ENCODE assay signal across 14 cellular contexts in the genomic region with DNA sequence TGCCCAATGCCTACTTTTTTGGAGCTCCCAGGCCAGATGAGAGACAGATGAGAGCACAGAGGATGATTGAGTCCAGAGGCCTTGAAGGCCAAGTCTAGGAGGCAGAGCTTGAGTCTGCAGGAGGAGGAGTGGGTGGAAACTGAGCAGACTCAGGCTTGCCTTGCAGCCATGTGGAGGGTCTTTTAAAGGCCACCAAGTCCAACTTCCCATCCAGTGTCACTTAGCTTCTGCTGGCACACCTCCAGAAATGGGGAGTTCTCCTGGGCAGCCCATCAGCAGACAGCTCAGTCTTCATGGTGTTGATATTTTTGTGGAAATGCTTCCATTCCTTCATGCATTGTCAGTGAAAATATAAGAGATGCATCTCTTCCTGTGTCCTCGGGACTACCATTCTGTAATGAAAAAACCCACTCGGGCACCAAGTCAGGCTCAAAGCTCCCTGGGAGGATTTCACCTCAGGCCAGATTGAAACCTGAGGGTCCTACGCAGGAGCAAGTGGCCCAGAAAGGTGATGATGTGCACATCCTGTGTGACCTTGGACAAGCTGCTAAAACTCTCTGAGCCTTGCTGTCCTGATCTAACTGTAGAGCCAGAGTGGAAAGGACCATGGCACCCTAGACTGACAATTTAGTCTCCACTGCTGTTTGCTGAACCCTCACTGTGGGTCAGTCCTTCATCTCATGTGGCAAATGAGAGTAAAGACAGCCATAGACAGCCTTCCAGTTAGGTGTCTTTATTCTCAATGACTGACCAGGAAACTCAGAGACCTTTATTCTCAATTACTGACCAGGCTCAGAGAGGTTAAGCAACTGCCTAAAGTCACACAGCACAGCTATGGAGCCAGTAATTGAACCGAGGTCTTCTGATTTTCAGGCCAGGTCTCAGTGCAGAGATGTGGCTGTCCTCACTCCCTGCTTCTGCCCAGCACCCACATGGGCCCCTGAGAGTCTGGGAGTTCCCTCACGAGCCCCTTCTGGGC. TPM values are rescaled to one million over a fixed set of nuclear protein-coding genes. Genes with fewer than 3 reads are reported as not detected.
DNase-seq lines count a peak whose midpoint lies in the region; ATAC-seq and TF ChIP-seq lines count a peak whose summit lies in the region.
"Had no signal": no experiment of that assay in that cellular context is flagged by ENCODE, and none has a peak within 500 bp of the region (broad histone marks: within the 10 kb centered on the region; RNA-seq: fewer than 3 reads in every experiment).

No MANE protein-coding gene starts in this region.

- TF ChIP-seq POLR2A in thyroid gland (IDR thresholded peaks at IDR 0.05), result no peak

- no peak for ATAC-seq in CD4-positive, alpha-beta T cell (ENCODE audit: poor library complexity)
- ATAC-seq in GM19351 (IDR thresholded peaks at IDR 0.05; ENCODE audit: unreplicated experiment) (peak; percentile 1), T-cell (replicated peaks in 1 of 4) (peak in 3 of 4 experiments; percentile 7 to 22 (median 20))
- ATAC-seq: SK-N-SH treated with all-trans-retinoic acid at 6 μM for 48 hours had no signal

- H3K4me3 Mint-ChIP-seq in CD4-positive, alpha-beta T cell, result peak overlapping the region; percentile 36
- peak overlapping the region; percentile 34 to 54 (median 42) for H3K4me3 Mint-ChIP-seq in T-cell

- peaks cover 27% of the 10 kb centered on the region for H3K4me1 Mint-ChIP-seq in CD4-positive, alpha-beta T cell (ENCODE audit: low read depth)
- peaks cover 23 to 36% (median 28%) of the 10 kb centered on the region in 3 donors for H3K4me1 Mint-ChIP-seq in T-cell

- H3K9me3 ChIP-seq in CD4-positive, alpha-beta T cell (ENCODE audit: control insufficient read depth, low read length), result no peaks in the 10 kb centered on the region
- H3K9me3 ChIP-seq in mesenchymal stem cell (ENCODE audit: control insufficient read depth, low read length) (no peaks in the 10 kb centered on the region), thyroid gland (no peaks in the 10 kb centered on the region)
- H3K9me3 ChIP-seq: ovary had no signal

- H3K4me1 ChIP-seq in mesenchymal stem cell (ENCODE audit: control insufficient read depth, insufficient read depth, low read depth, low read length) (peaks cover 46% of the 10 kb centered on the region), thyroid gland (peaks cover 21 to 32% of the 10 kb centered on the region in 2 donors)

- intact Hi-C loops in CD4-positive, alpha-beta T cell (cut with DNase I, micrococcal nuclease), result no loop called here
- intact Hi-C loops in thyroid gland (cut with DNase I), result no loop called here

- peaks cover 2% of the 10 kb centered on the region for H3K79me1 ChIP-seq in mesenchymal stem cell (replicated peaks; ENCODE audit: low read length, poor library complexity, severe bottlenecking)

- no peak overlapping the region for H2BK120ac ChIP-seq in mesenchymal stem cell (ENCODE audit: low read depth, low read length)

- H3K4ac ChIP-seq in mesenchymal stem cell (ENCODE audit: low read depth in 1 of 2, low read length in 2 of 2), result no peak overlapping the region

- H3K14ac ChIP-seq in mesenchymal stem cell (ENCODE audit: low read length in 2 of 2), result peak overlapping the region in 1 of 2 experiments; percentile 42

- H3K9ac ChIP-seq in mesenchymal stem cell (ENCODE audit: low read length), result no peak overlapping the region

- no peak overlapping the region for H2AFZ ChIP-seq in mesenchymal stem cell (ENCODE audit: low read depth, low read length)

- peaks cover 0 to 5% of the 10 kb centered on the region in 2 experiments for H3K36me3 ChIP-seq in mesenchymal stem cell (ENCODE audit: control insufficient read depth in 1 of 2, insufficient read depth in 2 of 2, low read depth in 1 of 2, low read length in 2 of 2)
- no peaks in the 10 kb centered on the region for H3K36me3 ChIP-seq in thyroid gland
- H3K36me3 ChIP-seq: ovary had no signal

- H3K4me3 ChIP-seq in mesenchymal stem cell (ENCODE audit: insufficient read depth in 1 of 2, low read depth in 1 of 2, low read length in 2 of 2) (no peak overlapping the region), thyroid gland (replicated peaks in 1 of 3) (no peak overlapping the region)
- H3K4me3 ChIP-seq: ovary had no signal

- 97% methylated on average over 4 of the region's 5 CpGs for WGBS in mesenchymal stem cell
- 84 to 89% methylated on average over 5 of the region's 5 CpGs for WGBS in thyroid gland, 2 donors

- peak overlapping the region in 1 of 2 experiments; percentile 7 for H2BK12ac ChIP-seq in mesenchymal stem cell (ENCODE audit: low read length in 2 of 2)

- H2BK5ac ChIP-seq in mesenchymal stem cell (ENCODE audit: low read depth, low read length, poor library complexity, severe bottlenecking), result no peak overlapping the region

- no peak overlapping the region for H3K18ac ChIP-seq in mesenchymal stem cell (ENCODE audit: low read depth in 1 of 2, low read length in 2 of 2)

- no peak overlapping the region for H2AK5ac ChIP-seq in mesenchymal stem cell (ENCODE audit: low read length, severe bottlenecking)

- peaks cover 33% of the 10 kb centered on the region for H3K27me3 Mint-ChIP-seq in CD4-positive, alpha-beta T cell
- H3K27me3 Mint-ChIP-seq in T-cell, result peaks cover 26 to 27% of the 10 kb centered on the region in 2 donors

- TF ChIP-seq CTCF in CD4-positive, alpha-beta T cell (IDR thresholded peaks at IDR 0.05), result no peak
- TF ChIP-seq CTCF in thyroid gland (IDR thresholded peaks at IDR 0.05), result no peak
- TF ChIP-seq CTCF in GM20000 (IDR thresholded peaks at IDR 0.05; ENCODE audit: extremely low read depth, missing control alignments), result no peak

- no peak overlapping the region for H2BK15ac ChIP-seq in mesenchymal stem cell (ENCODE audit: low read depth, poor library complexity, severe bottlenecking)

- no peak overlapping the region for H3K4me2 ChIP-seq in mesenchymal stem cell (ENCODE audit: low read length, poor library complexity, severe bottlenecking)

- H3K27ac Mint-ChIP-seq in CD4-positive, alpha-beta T cell, result no peak overlapping the region
- peak overlapping the region; percentile 65 to 84 for H3K27ac Mint-ChIP-seq in T-cell

- no peak for DNase-seq in CD4-positive, alpha-beta T cell
- DNase-seq in T-cell (no peak), mesenchymal stem cell (no peak), A172 (ENCODE audit: low spot score) (no peak), thyroid gland (no peak), GM20000 (ENCODE audit: low spot score) (no peak)
- no peak for DNase-seq in activated CD8-positive, alpha-beta memory T cell treated with anti-CD3 and anti-CD28 coated beads, Interleukin-2, amount 50 U/mL, for 48 hours
- DNase-seq: anterior cingulate cortex, head of caudate nucleus, NCI-H1105 treated with DMSO at 0.1 percent for 48 hours, ovary had no signal

- H3K23ac ChIP-seq in mesenchymal stem cell (ENCODE audit: low read length in 2 of 2), result no peak overlapping the region

- peaks cover 12% of the 10 kb centered on the region for H3K27me3 ChIP-seq in CD4-positive, alpha-beta T cell (ENCODE audit: control insufficient read depth, insufficient read depth, low read length)
- H3K27me3 ChIP-seq in mesenchymal stem cell (ENCODE audit: control insufficient read depth in 1 of 2, insufficient read depth in 1 of 2, low read length in 2 of 2) (peaks cover 0 to 17% of the 10 kb centered on the region in 2 experiments), thyroid gland (peaks cover 3% of the 10 kb centered on the region)
- H3K27me3 ChIP-seq: ovary had no signal

- H3K36me3 Mint-ChIP-seq in CD4-positive, alpha-beta T cell (ENCODE audit: low read depth), result no peaks in the 10 kb centered on the region
- no peaks in the 10 kb centered on the region for H3K36me3 Mint-ChIP-seq in T-cell

- no peaks in the 10 kb centered on the region for H3K9me3 Mint-ChIP-seq in CD4-positive, alpha-beta T cell
- no peaks in the 10 kb centered on the region for H3K9me3 Mint-ChIP-seq in T-cell

- H3K27ac ChIP-seq in CD4-positive, alpha-beta T cell (ENCODE audit: low read depth, low read length), result no peak overlapping the region
- H3K27ac ChIP-seq in mesenchymal stem cell (ENCODE audit: low read length, poor library complexity, severe bottlenecking), result no peak overlapping the region
- peak overlapping the region in 1 of 3 donors; percentile 9 for H3K27ac ChIP-seq in thyroid gland
- H3K27ac ChIP-seq: HL-60 had no signal

- H4K8ac ChIP-seq in mesenchymal stem cell (ENCODE audit: low read length), result peak overlapping the region; percentile 15

- POLR2A ChIA-PET in CD4-positive, alpha-beta T cell (lab: Charles Lee), result interaction anchor here (0.7 kb wide), 1 partner anchor 83 kb away, joined by 3 read pairs; no protein-coding TSS in a partner anchor
- POLR2A ChIA-PET in T-cell (lab: Charles Lee), result no interaction called here

- CTCF ChIA-PET in CD4-positive, alpha-beta T cell (lab: Charles Lee), result interaction anchor here (1.1 kb wide), 1 partner anchor 48 kb away, joined by 3 read pairs; no protein-coding TSS in a partner anchor
- CTCF ChIA-PET in T-cell (lab: Charles Lee), result no interaction called here

- no peak overlapping the region for H4K91ac ChIP-seq in mesenchymal stem cell (ENCODE audit: low read length)

RNA-seq across cellular contexts. Expression of gene LRRC32, which starts 2.9 kb away (rescaled TPM):
- 1 to 10 TPM; 1.8 to 2.4 TPM for total RNA-seq in CD4-positive, alpha-beta T cell
- total RNA-seq in T-cell (1 to 10 TPM in 3 of 5 donors, under 1 TPM in 2; 0.77 to 3.6 (median 2.2) TPM), thyroid gland (10 to 100 TPM; 15.6 to 42.5 (median 17.9) TPM)
- polyA plus RNA-seq in mesenchymal stem cell (2013, experiment 1 of 2), result 35.9 TPM
- 36.0 TPM for polyA plus RNA-seq in mesenchymal stem cell (2013, experiment 2 of 2)
- not detected in 2 replicates for total RNA-seq in A172 (2014; rRNA removed; shearing (Covaris generic))
